In genomic region chr17:51059781-51060180, GRCh38 we compare ENCODE assay signal across 18 cellular contexts.
A peak's percentile ranks its signal among the peaks of the same experiment; 100 is the strongest.
DNase-seq lines count a peak whose midpoint lies in the region; ATAC-seq and TF ChIP-seq lines count a peak whose summit lies in the region.
"Had no signal": no experiment of that assay in that cellular context is flagged by ENCODE, and none has a peak within 500 bp of the region (broad histone marks: within the 10 kb centered on the region; RNA-seq: fewer than 3 reads in every experiment).

No MANE protein-coding gene starts in this region.

- 70% methylated on average over 2 of the region's 2 CpGs for WGBS in smooth muscle cell (ENCODE audit: low lambda C conversion rate)

- no peaks in the 10 kb centered on the region for H3F3A ChIP-seq in PC-3 (ENCODE audit: low read length, unreplicated experiment)
- peaks cover 28% of the 10 kb centered on the region for H3F3A ChIP-seq in smooth muscle cell (ENCODE audit: low read depth)

- H3K4me2 ChIP-seq in PC-3 (ENCODE audit: low read length) = peak overlapping the region; percentile 20
- no peak overlapping the region for H3K4me2 ChIP-seq in smooth muscle cell

- H3K36me3 ChIP-seq in PC-3 (ENCODE audit: low read depth, low read length) = no peaks in the 10 kb centered on the region; the same call in 1 of the 2 replicates
- H3K36me3 ChIP-seq in smooth muscle cell (ENCODE audit: low read depth) = no peaks in the 10 kb centered on the region
- no peaks in the 10 kb centered on the region for H3K36me3 ChIP-seq in upper lobe of right lung
- H3K36me3 ChIP-seq: colonic mucosa, left ventricle myocardium inferior had no signal

- BruUV-seq in PC-3 (replicated peaks; lab: Mats Ljungman, UMichigan) = no TSS peak

- no peak overlapping the region for H3K4me3 Mint-ChIP-seq in activated CD4-positive, alpha-beta memory T cell treated with anti-CD3 and anti-CD28 coated beads for 36 hours
- H3K4me3 Mint-ChIP-seq: activated CD4-positive, alpha-beta T cell treated with anti-CD3 and anti-CD28 coated beads, Interleukin-2, amount 10 ng/mL, durations not matched to agents 24 days and 14 days had no signal

- no peak overlapping the region for H3K27ac Mint-ChIP-seq in activated CD4-positive, alpha-beta memory T cell treated with anti-CD3 and anti-CD28 coated beads for 36 hours
- H3K27ac Mint-ChIP-seq: activated CD4-positive, alpha-beta T cell treated with anti-CD3 and anti-CD28 coated beads, Interleukin-2, amount 10 ng/mL, durations not matched to agents 24 days and 14 days had no signal

- no peak overlapping the region for H3K9ac ChIP-seq in PC-3 (ENCODE audit: low read length)
- H3K9ac ChIP-seq in smooth muscle cell (ENCODE audit: low read depth) = no peak overlapping the region

- H3K36me3 Mint-ChIP-seq in activated CD4-positive, alpha-beta memory T cell treated with anti-CD3 and anti-CD28 coated beads for 36 hours = peaks cover 2% of the 10 kb centered on the region

- intact Hi-C loops in PC-3 (cut with micrococcal nuclease) = loop anchor here (5.0 kb wide), 1 partner anchor 42 kb away; no protein-coding TSS in a partner anchor
- intact Hi-C loops in activated CD4-positive, alpha-beta memory T cell treated with anti-CD3 and anti-CD28 coated beads for 36 hours (cut with micrococcal nuclease) = no loop called here
- intact Hi-C loops in upper lobe of right lung (cut with DNase I) = no loop called here

- CTCF ChIA-PET in PC-3 (lab: Charles Lee) = no interaction called here
- CTCF ChIA-PET in activated CD4-positive, alpha-beta memory T cell treated with anti-CD3 and anti-CD28 coated beads for 36 hours (lab: Charles Lee) = interaction anchor here (1.3 kb wide), 1 partner anchor 277 kb away, joined by 3 read pairs; no protein-coding TSS in a partner anchor

- H3K9me3 Mint-ChIP-seq in activated CD4-positive, alpha-beta memory T cell treated with anti-CD3 and anti-CD28 coated beads for 36 hours = no peaks in the 10 kb centered on the region
- H3K9me3 Mint-ChIP-seq: activated CD4-positive, alpha-beta T cell treated with anti-CD3 and anti-CD28 coated beads, Interleukin-2, amount 10 ng/mL, durations not matched to agents 24 days and 14 days had no signal

- H3K79me2 ChIP-seq in PC-3 (ENCODE audit: low read length) = peaks cover 78% of the 10 kb centered on the region
- peaks cover 43% of the 10 kb centered on the region for H3K79me2 ChIP-seq in smooth muscle cell (ENCODE audit: low read depth)

- POLR2A ChIA-PET in PC-3 (lab: Charles Lee; ENCODE audit: unreplicated experiment) = interaction anchor here (0.6 kb wide), 1 partner anchor 60 kb away, joined by 6 read pairs; no protein-coding TSS in a partner anchor
- POLR2A ChIA-PET in activated CD4-positive, alpha-beta memory T cell treated with anti-CD3 and anti-CD28 coated beads for 36 hours (lab: Charles Lee) = no interaction called here

- no peak for TF ChIP-seq CTCF in PC-3 (conservative IDR thresholded peaks at IDR 0.05; ENCODE audit: low read depth, low read length)
- TF ChIP-seq CTCF in fibroblast of pulmonary artery (IDR thresholded peaks at IDR 0.05; ENCODE audit: low read length, missing control alignments) = no peak
- TF ChIP-seq CTCF in smooth muscle cell (IDR thresholded peaks at IDR 0.05; ENCODE audit: borderline replicate concordance, insufficient read depth, poor library complexity, severe bottlenecking) = no peak
- no peak for TF ChIP-seq CTCF in upper lobe of right lung (IDR thresholded peaks at IDR 0.05)

- H3K27ac ChIP-seq in PC-3 (ENCODE audit: low read length) (peak overlapping the region; percentile 31), smooth muscle cell (ENCODE audit: low read depth) (peak overlapping the region; percentile 13), upper lobe of right lung (no peak overlapping the region)
- H3K27ac ChIP-seq: C4-2B, colonic mucosa, gastroesophageal sphincter, left ventricle myocardium inferior had no signal

- no peak overlapping the region for H3K4me3 ChIP-seq in PC-3 (ENCODE audit: low read length)
- H3K4me3 ChIP-seq in fibroblast of pulmonary artery (replicated peaks; ENCODE audit: low read depth, low read length) = no peak overlapping the region
- no peak overlapping the region for H3K4me3 ChIP-seq in smooth muscle cell
- no peak overlapping the region for H3K4me3 ChIP-seq in upper lobe of right lung
- H3K4me3 ChIP-seq: colonic mucosa, gastroesophageal sphincter, left ventricle myocardium inferior had no signal

- no peaks in the 10 kb centered on the region for H3K27me3 Mint-ChIP-seq in activated CD4-positive, alpha-beta memory T cell treated with anti-CD3 and anti-CD28 coated beads for 36 hours
- H3K27me3 Mint-ChIP-seq: activated CD4-positive, alpha-beta T cell treated with anti-CD3 and anti-CD28 coated beads, Interleukin-2, amount 10 ng/mL, durations not matched to agents 24 days and 14 days had no signal

- no peaks in the 10 kb centered on the region for H3K9me3 ChIP-seq in PC-3 (ENCODE audit: low read length)
- H3K9me3 ChIP-seq in smooth muscle cell (replicated peaks; ENCODE audit: low read depth) = no peaks in the 10 kb centered on the region
- H3K9me3 ChIP-seq in upper lobe of right lung = no peaks in the 10 kb centered on the region
- H3K9me3 ChIP-seq: colonic mucosa, gastroesophageal sphincter, left ventricle myocardium inferior had no signal

- DNase-seq in ELR (ENCODE audit: low read depth) = peak; percentile 76
- peak; percentile 65 for DNase-seq in PC-3
- peak; percentile 53 for DNase-seq in fibroblast of pulmonary artery (ENCODE audit: low read depth)
- no peak for DNase-seq in smooth muscle cell (lab: John Stamatoyannopoulos, UW; ENCODE audit: unreplicated experiment)
- DNase-seq in activated CD4-positive, alpha-beta memory T cell treated with anti-CD3 and anti-CD28 coated beads for 36 hours = no peak
- DNase-seq in mesenteric fat pad (ENCODE audit: low spot score) = no peak
- DNase-seq in upper lobe of right lung = no peak
- DNase-seq: activated CD4-positive, alpha-beta T cell treated with anti-CD3 and anti-CD28 coated beads, Interleukin-2, amount 10 ng/mL, durations not matched to agents 24 days and 14 days; activated CD8-positive, alpha-beta memory T cell treated with anti-CD3 and anti-CD28 coated beads, Interleukin-2, amount 50 U/mL, for 48 hours; aorta; colonic mucosa; left ventricle myocardium inferior; NCI-H345; stimulated activated CD4-positive, alpha-beta T cell treated with anti-CD3 and anti-CD28 coated beads, Interleukin-2, amount 100 ng/mL, for 48 hours; substantia nigra had no signal

- H2AFZ ChIP-seq in PC-3 (ENCODE audit: low read length) (no peak overlapping the region), smooth muscle cell (ENCODE audit: low read depth) (no peak overlapping the region)

- no peaks in the 10 kb centered on the region for H3K9me2 ChIP-seq in PC-3 (replicated peaks; ENCODE audit: low read length)

- H3K27me3 ChIP-seq in PC-3 (ENCODE audit: low read length) (no peaks in the 10 kb centered on the region), smooth muscle cell (ENCODE audit: low read depth) (no peaks in the 10 kb centered on the region), upper lobe of right lung (no peaks in the 10 kb centered on the region)
- H3K27me3 ChIP-seq: colonic mucosa, gastroesophageal sphincter had no signal

- no peak for ATAC-seq in PC-3
- ATAC-seq in HG02623 (IDR thresholded peaks at IDR 0.05; ENCODE audit: unreplicated experiment) = no peak
- ATAC-seq in upper lobe of right lung = no peak
- ATAC-seq: gastroesophageal sphincter had no signal

- H3K4me1 ChIP-seq in PC-3 (ENCODE audit: insufficient read depth, low read length) = peaks cover 54% of the 10 kb centered on the region
- peaks cover 23% of the 10 kb centered on the region for H3K4me1 ChIP-seq in smooth muscle cell (ENCODE audit: low read depth)
- H3K4me1 ChIP-seq in upper lobe of right lung = peaks cover 23% of the 10 kb centered on the region
- H3K4me1 ChIP-seq: colonic mucosa had no signal

- peaks cover 15% of the 10 kb centered on the region for H3K4me1 Mint-ChIP-seq in activated CD4-positive, alpha-beta memory T cell treated with anti-CD3 and anti-CD28 coated beads for 36 hours (ENCODE audit: low read depth)

- H4K20me1 ChIP-seq in PC-3 (ENCODE audit: low read length) (peaks cover 4% of the 10 kb centered on the region; the same call in 1 of the 2 replicates), smooth muscle cell (ENCODE audit: low read depth) (peaks cover 3% of the 10 kb centered on the region)

Comparison
In these comparisons a context has a peak if more than half of its experiments do, and no peak if none do; other contexts are left out.
1. DNase-seq: peak in ELR (single experiment), PC-3 (single experiment) and fibroblast of pulmonary artery (single experiment); none in smooth muscle cell (single experiment), activated CD4-positive, alpha-beta memory T cell treated with anti-CD3 and anti-CD28 coated beads for 36 hours (single experiment), mesenteric fat pad (single experiment) and upper lobe of right lung (single experiment).